24 cellular contexts compared by ENCODE assay signal in the genomic region with DNA sequence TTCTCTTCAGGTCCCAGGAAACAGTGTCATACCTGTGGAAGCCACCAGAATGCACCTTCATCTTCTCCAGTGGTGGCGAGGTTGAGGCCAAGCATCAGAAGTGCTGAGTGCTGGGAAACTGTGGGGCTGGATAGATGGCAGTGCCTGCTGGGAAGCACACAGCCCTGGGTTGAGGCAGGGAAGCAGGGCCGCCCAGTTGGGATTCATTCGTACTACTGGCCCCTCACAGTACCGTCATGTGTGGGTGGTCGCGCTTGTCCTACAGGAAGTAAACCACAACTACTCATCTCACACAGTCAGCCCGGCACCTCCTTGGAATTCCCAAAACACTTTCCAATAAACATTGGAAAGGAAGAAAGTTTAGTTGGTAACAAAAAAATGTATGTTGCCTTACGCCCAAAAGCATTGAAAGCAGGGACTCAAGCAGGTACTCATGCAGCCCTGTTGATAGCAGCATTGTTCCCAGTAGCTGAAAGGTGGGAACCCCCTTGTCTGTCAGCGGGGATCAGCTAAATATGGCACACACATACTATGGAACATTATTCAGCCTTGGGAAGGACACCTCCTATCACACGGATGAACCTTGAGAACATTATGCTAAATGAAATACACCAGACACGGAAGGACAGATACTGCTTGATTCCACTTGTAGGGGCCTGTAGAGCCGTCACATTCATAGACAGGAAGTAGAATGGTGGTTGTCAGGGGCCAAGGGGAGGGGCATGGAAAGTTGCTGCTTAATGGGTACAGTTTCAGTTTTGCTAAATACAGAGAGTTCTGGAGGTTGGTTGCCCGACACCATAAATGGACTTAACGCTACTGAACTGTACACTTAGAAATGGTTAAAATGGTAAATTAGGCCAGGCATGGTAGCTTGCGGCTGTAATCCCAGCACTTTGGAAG.
DNase-seq lines count a peak whose midpoint lies in the region; ATAC-seq and TF ChIP-seq lines count a peak whose summit lies in the region.
"Had no signal": no experiment of that assay in that cellular context is flagged by ENCODE, and none has a peak within 500 bp of the region (broad histone marks: within the 10 kb centered on the region; RNA-seq: fewer than 3 reads in every experiment).

No MANE protein-coding gene starts in this region.

- H3K36me3 ChIP-seq in OCI-LY7 (ENCODE audit: insufficient read depth, low read length): peaks cover 83% of the 10 kb centered on the region
- H3K36me3 ChIP-seq: esophagus muscularis mucosa, Peyer's patch had no signal

- peak; percentile 26 for DNase-seq in activated CD4-positive, alpha-beta memory T cell treated with anti-CD3 and anti-CD28 coated beads, Interleukin-2, amount 10 ng/mL, durations not matched to agents 7 days and 5 days
- DNase-seq in activated CD4-positive, alpha-beta memory T cell treated with anti-CD3 and anti-CD28 coated beads for 36 hours: no peak
- peak in 1 of 3 experiments; percentile 2 for DNase-seq in effector memory CD8-positive, alpha-beta T cell
- DNase-seq in stimulated activated effector memory CD8-positive, alpha-beta T cell treated with anti-CD3 and anti-CD28 coated beads, Interleukin-12 subunit alpha, Interleukin-12 subunit beta, amount 100 ng/mL, for 72 hours (ENCODE audit: low spot score in 2 of 2): no peak
- DNase-seq in nucleus accumbens (lab: John Stamatoyannopoulos, UW) (no peak), OCI-LY7 (ENCODE audit: low spot score) (no peak), NCI-H510A (lab: John Stamatoyannopoulos, UW) (no peak)
- DNase-seq: activated naive CD4-positive, alpha-beta T cell treated with anti-CD3 and anti-CD28 coated beads, Interleukin-2, amount 50 U/mL, for 16 hours; activated T-cell treated with anti-CD3 and anti-CD28 coated beads, Interleukin-2, amount 50 U/mL, for 48 hours; effector memory CD4-positive, alpha-beta T cell; H9; NCI-H1436; NCI-H524; NK-92 treated with Interleukin-12 subunit alpha and Interleukin-12 subunit beta, amount 100 ng/mL, for 24 hours; occipital lobe; Peyer's patch; spleen; trophoblast cell had no signal

- H3K79me2 ChIP-seq in OCI-LY7 (ENCODE audit: insufficient read depth, low read depth, low read length): no peaks in the 10 kb centered on the region

- H3K9me3 Mint-ChIP-seq in activated CD4-positive, alpha-beta memory T cell treated with anti-CD3 and anti-CD28 coated beads, Interleukin-2, amount 10 ng/mL, durations not matched to agents 7 days and 5 days: peaks cover 4% of the 10 kb centered on the region
- no peaks in the 10 kb centered on the region for H3K9me3 Mint-ChIP-seq in activated CD4-positive, alpha-beta memory T cell treated with anti-CD3 and anti-CD28 coated beads for 36 hours
- no peaks in the 10 kb centered on the region for H3K9me3 Mint-ChIP-seq in effector memory CD8-positive, alpha-beta T cell
- no peaks in the 10 kb centered on the region for H3K9me3 Mint-ChIP-seq in stimulated activated effector memory CD8-positive, alpha-beta T cell treated with anti-CD3 and anti-CD28 coated beads, Interleukin-12 subunit alpha, Interleukin-12 subunit beta, amount 100 ng/mL, for 72 hours
- H3K9me3 Mint-ChIP-seq: H9; T-helper 1 cell treated with Interleukin-12 subunit alpha and Interleukin-12 subunit beta and Interleukin-4 antibody, amounts not matched to agents 30 μg/mL and 1 μg/mL, for 36 hours had no signal

- H3K4me3 ChIP-seq in OCI-LY7 (ENCODE audit: low read depth, low read length, poor library complexity, severe bottlenecking): no peak overlapping the region
- H3K4me3 ChIP-seq: BLaER1 treated with 17β-estradiol and CSF1 and Interleukin-3, amounts not matched to agents 10 nM and 100 nM; esophagus muscularis mucosa; lung; Peyer's patch; SJSA1; spleen had no signal

- H3K4me1 Mint-ChIP-seq in activated CD4-positive, alpha-beta memory T cell treated with anti-CD3 and anti-CD28 coated beads, Interleukin-2, amount 10 ng/mL, durations not matched to agents 7 days and 5 days: peaks cover 7% of the 10 kb centered on the region
- peaks cover 3% of the 10 kb centered on the region for H3K4me1 Mint-ChIP-seq in activated CD4-positive, alpha-beta memory T cell treated with anti-CD3 and anti-CD28 coated beads for 36 hours (ENCODE audit: low read depth)
- peaks cover 5 to 7% of the 10 kb centered on the region in 2 donors for H3K4me1 Mint-ChIP-seq in effector memory CD8-positive, alpha-beta T cell (ENCODE audit: low read depth in 2 of 2)
- H3K4me1 Mint-ChIP-seq in stimulated activated effector memory CD8-positive, alpha-beta T cell treated with anti-CD3 and anti-CD28 coated beads, Interleukin-12 subunit alpha, Interleukin-12 subunit beta, amount 100 ng/mL, for 72 hours: peaks cover 7% of the 10 kb centered on the region

- BruUV-seq in OCI-LY7 (replicated peaks; lab: Mats Ljungman, UMichigan): no TSS peak

- CTCF ChIA-PET in activated CD4-positive, alpha-beta memory T cell treated with anti-CD3 and anti-CD28 coated beads, Interleukin-2, amount 10 ng/mL, durations not matched to agents 7 days and 5 days (lab: Charles Lee): interaction anchor here (1.1 to 5.4 kb wide), 3 partner anchors 14 to 296 kb away, joined by 3 to 32 read pairs (median 19); no protein-coding TSS in a partner anchor
- CTCF ChIA-PET in activated CD4-positive, alpha-beta memory T cell treated with anti-CD3 and anti-CD28 coated beads for 36 hours (lab: Charles Lee): interaction anchor here (2.2 to 4.7 kb wide), 2 partner anchors 14 to 296 kb away, joined by 13 to 28 read pairs; no protein-coding TSS in a partner anchor
- CTCF ChIA-PET in OCI-LY7 (lab: Charles Lee; ENCODE audit: unreplicated experiment): no interaction called here

- H4K20me1 ChIP-seq in OCI-LY7 (ENCODE audit: insufficient read depth, low read length): no peaks in the 10 kb centered on the region
- H4K20me1 ChIP-seq: BLaER1 treated with 17β-estradiol and CSF1 and Interleukin-3, amounts not matched to agents 10 nM and 100 nM had no signal

- H3K4me3 Mint-ChIP-seq in activated CD4-positive, alpha-beta memory T cell treated with anti-CD3 and anti-CD28 coated beads, Interleukin-2, amount 10 ng/mL, durations not matched to agents 7 days and 5 days: no peak overlapping the region
- H3K4me3 Mint-ChIP-seq in activated CD4-positive, alpha-beta memory T cell treated with anti-CD3 and anti-CD28 coated beads for 36 hours: no peak overlapping the region
- no peak overlapping the region for H3K4me3 Mint-ChIP-seq in effector memory CD8-positive, alpha-beta T cell
- H3K4me3 Mint-ChIP-seq in stimulated activated effector memory CD8-positive, alpha-beta T cell treated with anti-CD3 and anti-CD28 coated beads, Interleukin-12 subunit alpha, Interleukin-12 subunit beta, amount 100 ng/mL, for 72 hours: no peak overlapping the region
- H3K4me3 Mint-ChIP-seq: H9; T-helper 1 cell treated with Interleukin-12 subunit alpha and Interleukin-12 subunit beta and Interleukin-4 antibody, amounts not matched to agents 30 μg/mL and 1 μg/mL, for 36 hours had no signal

- TF ChIP-seq CTCF in VCaP (conservative IDR thresholded peaks at IDR 0.05): no peak
- no peak for TF ChIP-seq CTCF in OCI-LY7 (conservative IDR thresholded peaks at IDR 0.05; ENCODE audit: low read length)

- H3K36me3 Mint-ChIP-seq in activated CD4-positive, alpha-beta memory T cell treated with anti-CD3 and anti-CD28 coated beads, Interleukin-2, amount 10 ng/mL, durations not matched to agents 7 days and 5 days (ENCODE audit: low read depth): peaks cover 27% of the 10 kb centered on the region
- peaks cover 52% of the 10 kb centered on the region for H3K36me3 Mint-ChIP-seq in activated CD4-positive, alpha-beta memory T cell treated with anti-CD3 and anti-CD28 coated beads for 36 hours
- H3K36me3 Mint-ChIP-seq in effector memory CD8-positive, alpha-beta T cell (ENCODE audit: insufficient read depth): no peaks in the 10 kb centered on the region
- H3K36me3 Mint-ChIP-seq in stimulated activated effector memory CD8-positive, alpha-beta T cell treated with anti-CD3 and anti-CD28 coated beads, Interleukin-12 subunit alpha, Interleukin-12 subunit beta, amount 100 ng/mL, for 72 hours: peaks cover 52% of the 10 kb centered on the region

- H3K27ac Mint-ChIP-seq in activated CD4-positive, alpha-beta memory T cell treated with anti-CD3 and anti-CD28 coated beads, Interleukin-2, amount 10 ng/mL, durations not matched to agents 7 days and 5 days: no peak overlapping the region
- no peak overlapping the region for H3K27ac Mint-ChIP-seq in activated CD4-positive, alpha-beta memory T cell treated with anti-CD3 and anti-CD28 coated beads for 36 hours
- H3K27ac Mint-ChIP-seq in effector memory CD8-positive, alpha-beta T cell: peak overlapping the region; percentile 10 to 41
- peak overlapping the region; percentile 27 for H3K27ac Mint-ChIP-seq in stimulated activated effector memory CD8-positive, alpha-beta T cell treated with anti-CD3 and anti-CD28 coated beads, Interleukin-12 subunit alpha, Interleukin-12 subunit beta, amount 100 ng/mL, for 72 hours
- H3K27ac Mint-ChIP-seq: H9; T-helper 1 cell treated with Interleukin-12 subunit alpha and Interleukin-12 subunit beta and Interleukin-4 antibody, amounts not matched to agents 30 μg/mL and 1 μg/mL, for 36 hours had no signal

- H3K27ac ChIP-seq in VCaP (peak overlapping the region; percentile 46), OCI-LY7 (ENCODE audit: low read depth, low read length, poor library complexity, severe bottlenecking) (no peak overlapping the region)
- H3K27ac ChIP-seq: BLaER1 treated with 17β-estradiol and CSF1 and Interleukin-3, amounts not matched to agents 10 nM and 100 nM; esophagus muscularis mucosa; SJSA1 had no signal

- H3K9me2 ChIP-seq in OCI-LY7 (ENCODE audit: insufficient read depth, low read length): no peaks in the 10 kb centered on the region

- no peaks in the 10 kb centered on the region for H3K4me1 ChIP-seq in OCI-LY7 (ENCODE audit: insufficient read depth, low read length, poor library complexity, severe bottlenecking)
- H3K4me1 ChIP-seq: esophagus muscularis mucosa, SJSA1 had no signal

- no peak overlapping the region for H2AFZ ChIP-seq in OCI-LY7 (ENCODE audit: low read length)

- ATAC-seq in effector memory CD8-positive, alpha-beta T cell (replicated peaks): peak; percentile 47
- peak; percentile 78 for ATAC-seq in stimulated activated effector memory CD8-positive, alpha-beta T cell treated with anti-CD3 and anti-CD28 coated beads, Interleukin-12 subunit alpha, Interleukin-12 subunit beta, amount 100 ng/mL, for 72 hours

- H3K27me3 Mint-ChIP-seq in activated CD4-positive, alpha-beta memory T cell treated with anti-CD3 and anti-CD28 coated beads, Interleukin-2, amount 10 ng/mL, durations not matched to agents 7 days and 5 days: no peaks in the 10 kb centered on the region
- no peaks in the 10 kb centered on the region for H3K27me3 Mint-ChIP-seq in activated CD4-positive, alpha-beta memory T cell treated with anti-CD3 and anti-CD28 coated beads for 36 hours
- H3K27me3 Mint-ChIP-seq in effector memory CD8-positive, alpha-beta T cell: no peaks in the 10 kb centered on the region

- intact Hi-C loops in activated CD4-positive, alpha-beta memory T cell treated with anti-CD3 and anti-CD28 coated beads for 36 hours (cut with micrococcal nuclease): no loop called here
- intact Hi-C loops in OCI-LY7 (cut with micrococcal nuclease; ENCODE audit: unreplicated experiment): no loop called here

- H3K9me3 ChIP-seq in OCI-LY7 (ENCODE audit: low read length): no peaks in the 10 kb centered on the region
- H3K9me3 ChIP-seq: esophagus muscularis mucosa, Peyer's patch, spleen had no signal

- H3K4me2 ChIP-seq in OCI-LY7 (ENCODE audit: low read length): no peak overlapping the region

- POLR2A ChIA-PET in activated CD4-positive, alpha-beta memory T cell treated with anti-CD3 and anti-CD28 coated beads, Interleukin-2, amount 10 ng/mL, durations not matched to agents 7 days and 5 days (lab: Charles Lee): no interaction called here
- POLR2A ChIA-PET in activated CD4-positive, alpha-beta memory T cell treated with anti-CD3 and anti-CD28 coated beads for 36 hours (lab: Charles Lee): no interaction called here
- POLR2A ChIA-PET in OCI-LY7 (lab: Charles Lee): no interaction called here

Comparison
In these comparisons a context has a peak if more than half of its experiments do, and no peak if none do; other contexts are left out.
1. H3K27ac Mint-ChIP-seq: peak in effector memory CD8-positive, alpha-beta T cell (2 of 2) and stimulated activated effector memory CD8-positive, alpha-beta T cell treated with anti-CD3 and anti-CD28 coated beads, Interleukin-12 subunit alpha, Interleukin-12 subunit beta, amount 100 ng/mL, for 72 hours (single experiment); none in activated CD4-positive, alpha-beta memory T cell treated with anti-CD3 and anti-CD28 coated beads, Interleukin-2, amount 10 ng/mL, durations not matched to agents 7 days and 5 days (single experiment) and activated CD4-positive, alpha-beta memory T cell treated with anti-CD3 and anti-CD28 coated beads for 36 hours (single experiment).